In the genomic region with DNA sequence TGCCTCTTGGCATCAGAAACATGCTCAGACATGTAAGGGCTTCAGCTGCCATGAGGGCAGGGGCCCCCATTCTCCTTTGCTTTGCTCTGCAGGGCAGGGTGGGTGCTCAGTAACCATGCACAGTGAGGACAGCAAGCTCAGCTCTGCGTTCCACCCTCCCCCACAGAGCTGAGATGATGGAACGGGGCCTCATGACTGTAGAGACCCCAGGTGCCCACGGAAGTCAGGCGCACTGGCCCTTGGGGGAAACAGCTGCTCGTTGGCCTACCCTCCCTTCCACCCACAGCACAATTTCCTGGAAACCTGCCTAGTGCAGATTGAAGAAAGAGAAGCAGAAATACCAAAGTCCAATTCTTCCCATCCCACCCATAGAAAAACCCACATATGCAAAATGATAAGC, we compare ENCODE assay signal across 1 cellular context.
TF ChIP-seq lines count a peak whose summit lies in the region.

No MANE protein-coding gene starts in this region.

TF ChIP-seq in H1, 55 proteins besides CTCF, POLR2A, EP300 and RAD21:
- TF ChIP-seq SP1 (IDR thresholded peaks at IDR 0.05; ENCODE audit: low read depth, low read length) (no peak), TAF1 (IDR thresholded peaks at IDR 0.05; ENCODE audit: low read depth, low read length) (no peak), RBBP5 (IDR thresholded peaks at IDR 0.05; ENCODE audit: borderline replicate concordance, low read depth, low read length) (no peak), CBX8 (IDR thresholded peaks at IDR 0.05; ENCODE audit: borderline replicate concordance, low read depth, low read length) (no peak), YY1 (IDR thresholded peaks at IDR 0.05; ENCODE audit: low read depth, low read length) (no peak), TAF7 (optimal IDR thresholded peaks at IDR 0.05; ENCODE audit: borderline replicate concordance, low read depth, low read length) (no peak), HDAC6 (IDR thresholded peaks at IDR 0.05; ENCODE audit: low read depth, low read length) (no peak), EGR1 (IDR thresholded peaks at IDR 0.05; ENCODE audit: borderline replicate concordance, low read depth, low read length) (no peak), TEAD4 (IDR thresholded peaks at IDR 0.05; ENCODE audit: low read depth, low read length) (no peak), SIRT6 (IDR thresholded peaks at IDR 0.05; ENCODE audit: low read length) (no peak), CREB1 (IDR thresholded peaks at IDR 0.05) (no peak), RNF2 (IDR thresholded peaks at IDR 0.05; ENCODE audit: borderline replicate concordance, low read depth, low read length, missing control alignments, poor library complexity, severe bottlenecking) (no peak), TCF12 (IDR thresholded peaks at IDR 0.05; ENCODE audit: low read depth, low read length) (no peak)
- TF ChIP-seq, protein P1, sequence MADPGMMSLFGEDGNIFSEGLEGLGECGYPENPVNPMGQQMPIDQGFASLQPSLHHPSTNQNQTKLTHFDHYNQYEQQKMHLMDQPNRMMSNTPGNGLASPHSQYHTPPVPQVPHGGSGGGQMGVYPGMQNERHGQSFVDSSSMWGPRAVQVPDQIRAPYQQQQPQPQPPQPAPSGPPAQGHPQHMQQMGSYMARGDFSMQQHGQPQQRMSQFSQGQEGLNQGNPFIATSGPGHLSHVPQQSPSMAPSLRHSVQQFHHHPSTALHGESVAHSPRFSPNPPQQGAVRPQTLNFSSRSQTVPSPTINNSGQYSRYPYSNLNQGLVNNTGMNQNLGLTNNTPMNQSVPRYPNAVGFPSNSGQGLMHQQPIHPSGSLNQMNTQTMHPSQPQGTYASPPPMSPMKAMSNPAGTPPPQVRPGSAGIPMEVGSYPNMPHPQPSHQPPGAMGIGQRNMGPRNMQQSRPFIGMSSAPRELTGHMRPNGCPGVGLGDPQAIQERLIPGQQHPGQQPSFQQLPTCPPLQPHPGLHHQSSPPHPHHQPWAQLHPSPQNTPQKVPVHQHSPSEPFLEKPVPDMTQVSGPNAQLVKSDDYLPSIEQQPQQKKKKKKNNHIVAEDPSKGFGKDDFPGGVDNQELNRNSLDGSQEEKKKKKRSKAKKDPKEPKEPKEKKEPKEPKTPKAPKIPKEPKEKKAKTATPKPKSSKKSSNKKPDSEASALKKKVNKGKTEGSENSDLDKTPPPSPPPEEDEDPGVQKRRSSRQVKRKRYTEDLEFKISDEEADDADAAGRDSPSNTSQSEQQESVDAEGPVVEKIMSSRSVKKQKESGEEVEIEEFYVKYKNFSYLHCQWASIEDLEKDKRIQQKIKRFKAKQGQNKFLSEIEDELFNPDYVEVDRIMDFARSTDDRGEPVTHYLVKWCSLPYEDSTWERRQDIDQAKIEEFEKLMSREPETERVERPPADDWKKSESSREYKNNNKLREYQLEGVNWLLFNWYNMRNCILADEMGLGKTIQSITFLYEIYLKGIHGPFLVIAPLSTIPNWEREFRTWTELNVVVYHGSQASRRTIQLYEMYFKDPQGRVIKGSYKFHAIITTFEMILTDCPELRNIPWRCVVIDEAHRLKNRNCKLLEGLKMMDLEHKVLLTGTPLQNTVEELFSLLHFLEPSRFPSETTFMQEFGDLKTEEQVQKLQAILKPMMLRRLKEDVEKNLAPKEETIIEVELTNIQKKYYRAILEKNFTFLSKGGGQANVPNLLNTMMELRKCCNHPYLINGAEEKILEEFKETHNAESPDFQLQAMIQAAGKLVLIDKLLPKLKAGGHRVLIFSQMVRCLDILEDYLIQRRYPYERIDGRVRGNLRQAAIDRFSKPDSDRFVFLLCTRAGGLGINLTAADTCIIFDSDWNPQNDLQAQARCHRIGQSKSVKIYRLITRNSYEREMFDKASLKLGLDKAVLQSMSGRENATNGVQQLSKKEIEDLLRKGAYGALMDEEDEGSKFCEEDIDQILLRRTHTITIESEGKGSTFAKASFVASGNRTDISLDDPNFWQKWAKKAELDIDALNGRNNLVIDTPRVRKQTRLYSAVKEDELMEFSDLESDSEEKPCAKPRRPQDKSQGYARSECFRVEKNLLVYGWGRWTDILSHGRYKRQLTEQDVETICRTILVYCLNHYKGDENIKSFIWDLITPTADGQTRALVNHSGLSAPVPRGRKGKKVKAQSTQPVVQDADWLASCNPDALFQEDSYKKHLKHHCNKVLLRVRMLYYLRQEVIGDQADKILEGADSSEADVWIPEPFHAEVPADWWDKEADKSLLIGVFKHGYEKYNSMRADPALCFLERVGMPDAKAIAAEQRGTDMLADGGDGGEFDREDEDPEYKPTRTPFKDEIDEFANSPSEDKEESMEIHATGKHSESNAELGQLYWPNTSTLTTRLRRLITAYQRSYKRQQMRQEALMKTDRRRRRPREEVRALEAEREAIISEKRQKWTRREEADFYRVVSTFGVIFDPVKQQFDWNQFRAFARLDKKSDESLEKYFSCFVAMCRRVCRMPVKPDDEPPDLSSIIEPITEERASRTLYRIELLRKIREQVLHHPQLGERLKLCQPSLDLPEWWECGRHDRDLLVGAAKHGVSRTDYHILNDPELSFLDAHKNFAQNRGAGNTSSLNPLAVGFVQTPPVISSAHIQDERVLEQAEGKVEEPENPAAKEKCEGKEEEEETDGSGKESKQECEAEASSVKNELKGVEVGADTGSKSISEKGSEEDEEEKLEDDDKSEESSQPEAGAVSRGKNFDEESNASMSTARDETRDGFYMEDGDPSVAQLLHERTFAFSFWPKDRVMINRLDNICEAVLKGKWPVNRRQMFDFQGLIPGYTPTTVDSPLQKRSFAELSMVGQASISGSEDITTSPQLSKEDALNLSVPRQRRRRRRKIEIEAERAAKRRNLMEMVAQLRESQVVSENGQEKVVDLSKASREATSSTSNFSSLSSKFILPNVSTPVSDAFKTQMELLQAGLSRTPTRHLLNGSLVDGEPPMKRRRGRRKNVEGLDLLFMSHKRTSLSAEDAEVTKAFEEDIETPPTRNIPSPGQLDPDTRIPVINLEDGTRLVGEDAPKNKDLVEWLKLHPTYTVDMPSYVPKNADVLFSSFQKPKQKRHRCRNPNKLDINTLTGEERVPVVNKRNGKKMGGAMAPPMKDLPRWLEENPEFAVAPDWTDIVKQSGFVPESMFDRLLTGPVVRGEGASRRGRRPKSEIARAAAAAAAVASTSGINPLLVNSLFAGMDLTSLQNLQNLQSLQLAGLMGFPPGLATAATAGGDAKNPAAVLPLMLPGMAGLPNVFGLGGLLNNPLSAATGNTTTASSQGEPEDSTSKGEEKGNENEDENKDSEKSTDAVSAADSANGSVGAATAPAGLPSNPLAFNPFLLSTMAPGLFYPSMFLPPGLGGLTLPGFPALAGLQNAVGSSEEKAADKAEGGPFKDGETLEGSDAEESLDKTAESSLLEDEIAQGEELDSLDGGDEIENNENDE (IDR thresholded peaks at IDR 0.05; ENCODE audit: insufficient replicate concordance, low read length), result no peak
